In genomic region chr6:167849846-167850459, GRCh38 we compare ENCODE assay signal across 1 cellular context.
TF ChIP-seq lines count a peak whose summit lies in the region.

No MANE protein-coding gene starts in this region.

TF ChIP-seq in K562, 482 proteins besides CTCF, POLR2A, EP300 and RAD21 (continued from another document and continues in another):
- TF ChIP-seq HBP1 (CRISPR knock-in tag; IDR thresholded peaks at IDR 0.05) (peak; percentile 24; the same call in 1 of the 2 replicates), CHCHD3 (CRISPR knock-in tag; IDR thresholded peaks at IDR 0.05) (no peak), ELK1 (CRISPR knock-in tag; IDR thresholded peaks at IDR 0.05) (no peak), TSHZ1 (CRISPR knock-in tag; IDR thresholded peaks at IDR 0.05) (no peak), ARID1B (IDR thresholded peaks at IDR 0.05) (peak; percentile 40; the same call in 1 of the 2 replicates), HNRNPL (IDR thresholded peaks at IDR 0.05; ENCODE audit: low read depth, low read length) (no peak), ARID2 (IDR thresholded peaks at IDR 0.05) (no peak), GATAD2A (IDR thresholded peaks at IDR 0.05) (0 out of 2 replicates have a peak, but pooled peaks have one; percentile 33), HNRNPLL (IDR thresholded peaks at IDR 0.05; ENCODE audit: low read depth, low read length, poor library complexity, severe bottlenecking) (no peak), HDAC6 (IDR thresholded peaks at IDR 0.05; ENCODE audit: low read depth, low read length) (no peak), POLR2AphosphoS5 (IDR thresholded peaks at IDR 0.05; ENCODE audit: control insufficient read depth, insufficient read depth, low read depth, low read length) (no peak), RBM14 (IDR thresholded peaks at IDR 0.05; ENCODE audit: borderline replicate concordance, insufficient read depth, low read depth, low read length) (no peak), MEIS2 (IDR thresholded peaks at IDR 0.05; ENCODE audit: partially characterized antibody) (peak; percentile 48), ZNF449 (CRISPR knock-in tag; IDR thresholded peaks at IDR 0.05) (0 out of 2 replicates have a peak, but pooled peaks have one; percentile 18), SMAD1 (IDR thresholded peaks at IDR 0.05; ENCODE audit: low read depth, low read length, partially characterized antibody) (no peak), ZEB2 (IDR thresholded peaks at IDR 0.05) (0 out of 2 replicates have a peak, but pooled peaks have one; percentile 55), FOSL1 (tag; conservative IDR thresholded peaks at IDR 0.05) (0 out of 2 replicates have a peak, but pooled peaks have one; percentile 40), RNF2 (IDR thresholded peaks at IDR 0.05) (no peak), DPF2 (IDR thresholded peaks at IDR 0.05) (peak; percentile 60; the same call in 1 of the 2 replicates), IRF9 (tag; IDR thresholded peaks at IDR 0.05) (no peak), ZKSCAN1 (IDR thresholded peaks at IDR 0.05; ENCODE audit: low read depth, low read length) (no peak), SIX5 (IDR thresholded peaks at IDR 0.05; ENCODE audit: borderline replicate concordance in 1 of 2, insufficient read depth in 1 of 2, low read depth in 1 of 2, low read length in 2 of 2) (no peak), ATF7 (IDR thresholded peaks at IDR 0.05) (peak; percentile 46; the same call in 1 of the 2 replicates), HMBOX1 (IDR thresholded peaks at IDR 0.05) (peak; percentile 70), NR4A1 (CRISPR knock-in tag; IDR thresholded peaks at IDR 0.05) (no peak), NR4A1 (tag; IDR thresholded peaks at IDR 0.05) (no peak), ZHX1 (conservative IDR thresholded peaks at IDR 0.05; ENCODE audit: low read length) (no peak), HINFP (tag; conservative IDR thresholded peaks at IDR 0.05; ENCODE audit: low read depth) (no peak), NONO (IDR thresholded peaks at IDR 0.05; ENCODE audit: low read depth in 2 of 2, low read length in 1 of 2) (no peak), ZNF282 (CRISPR knock-in tag; IDR thresholded peaks at IDR 0.05) (no peak), ZNF511 (CRISPR knock-in tag; IDR thresholded peaks at IDR 0.05) (no peak), ZNF561 (CRISPR knock-in tag; conservative IDR thresholded peaks at IDR 0.05) (no peak)
